Comparison of ENCODE assay signal across 8 cellular contexts in genomic region chr21:32412162-32412997, GRCh38. TPM values are rescaled to one million over a fixed set of nuclear protein-coding genes. Genes with fewer than 3 reads are reported as not detected.
A peak's percentile ranks its signal among the peaks of the same experiment; 100 is the strongest.
DNase-seq lines count a peak whose midpoint lies in the region; TF ChIP-seq lines count a peak whose summit lies in the region.

TSS of gene EVA1C (plus strand) at chr21:32412706. CDS start at chr21:32412854, 148 bp downstream.

- no peaks in the 10 kb centered on the region for H3K9me3 Mint-ChIP-seq in CD4-positive, alpha-beta memory T cell
- no peaks in the 10 kb centered on the region for H3K9me3 Mint-ChIP-seq in endodermal cell

- CTCF ChIA-PET in CD4-positive, alpha-beta memory T cell (lab: Charles Lee; ENCODE audit: partially characterized antibody) = interaction anchor here (0.5 to 5.3 kb wide), 6 partner anchors 10 to 189 kb away, joined by 3 to 22 read pairs (median 8); partner anchors contain the start of gene URB1

- H3K27ac ChIP-seq in CD4-positive, alpha-beta memory T cell (ENCODE audit: low read depth, low read length) = peak within 1 kb of the TSS; percentile 86
- H3K27ac ChIP-seq in endodermal cell (ENCODE audit: low read depth, low read length) = no peak within 1 kb of the TSS

- H3K36me3 ChIP-seq in CD4-positive, alpha-beta memory T cell (ENCODE audit: insufficient read depth, low read length) = no peaks in the 10 kb centered on the region
- no peaks in the 10 kb centered on the region for H3K36me3 ChIP-seq in endodermal cell (ENCODE audit: control insufficient read depth, insufficient read depth, low read length)

- intact Hi-C loops in CD4-positive, alpha-beta memory T cell (cut with micrococcal nuclease) = loop anchor here (1.0 to 5.0 kb wide), 7 partner anchors 9 to 360 kb away; partner anchors contain the start of genes CFAP298, MIS18A, PAXBP1 and SYNJ1

- H3K27me3 Mint-ChIP-seq in CD4-positive, alpha-beta memory T cell = no peaks in the 10 kb centered on the region
- H3K27me3 Mint-ChIP-seq in endodermal cell (ENCODE audit: insufficient read depth) = peaks cover 77% of the 10 kb centered on the region

- H3K4me1 ChIP-seq in CD4-positive, alpha-beta memory T cell (ENCODE audit: insufficient read depth, low read length) = peaks cover 34% of the 10 kb centered on the region
- no peaks in the 10 kb centered on the region for H3K4me1 ChIP-seq in endodermal cell (ENCODE audit: control insufficient read depth, insufficient read depth, low read length)

- H3K4me1 Mint-ChIP-seq in CD4-positive, alpha-beta memory T cell = peaks cover 32 to 71% (median 43%) of the 10 kb centered on the region in 4 donors
- peaks cover 7% of the 10 kb centered on the region for H3K4me1 Mint-ChIP-seq in endodermal cell

- no peaks in the 10 kb centered on the region for H3K27me3 ChIP-seq in CD4-positive, alpha-beta memory T cell (ENCODE audit: insufficient read depth, low read length)
- H3K27me3 ChIP-seq in endodermal cell (ENCODE audit: control insufficient read depth, insufficient read depth, low read length, poor library complexity, severe bottlenecking) = peaks cover 74% of the 10 kb centered on the region

- H3K9ac ChIP-seq in endodermal cell (ENCODE audit: extremely low read depth, low read length, poor library complexity, severe bottlenecking) = no peak within 1 kb of the TSS

- DNase-seq in CD4-positive, alpha-beta memory T cell = peak; percentile 81 to 87 (median 85)
- DNase-seq in NCI-H2171 (lab: John Stamatoyannopoulos, UW) = peak; percentile 76
- peak; percentile 86 for DNase-seq in activated CD8-positive, alpha-beta memory T cell treated with anti-CD3 and anti-CD28 coated beads, Interleukin-2, amount 50 U/mL, for 4 hours
- DNase-seq in endodermal cell = peak; percentile 86
- DNase-seq in mesenteric fat pad (ENCODE audit: low spot score) = peak; percentile 92
- DNase-seq in stimulated activated CD8-positive, alpha-beta memory T cell treated with anti-CD3 and anti-CD28 coated beads, Interleukin-12 subunit alpha, Interleukin-12 subunit beta, amount 100 ng/mL, for 24 hours (ENCODE audit: extremely low read depth) = peak; percentile 39
- DNase-seq in GM19240 (ENCODE audit: insufficient read length, low spot score) = no peak
- DNase-seq in middle frontal gyrus (ENCODE audit: extremely low spot score, low spot score) = no peak

- POLR2A ChIA-PET in CD4-positive, alpha-beta memory T cell (lab: Charles Lee; ENCODE audit: partially characterized antibody) = interaction anchor here (0.6 to 5.0 kb wide), 10 partner anchors 10 to 199 kb away, joined by 3 to 92 read pairs (median 8); partner anchors contain the start of genes CFAP298, MIS18A and URB1

- no peak for TF ChIP-seq CTCF in endodermal cell (conservative IDR thresholded peaks at IDR 0.05)

- no peaks in the 10 kb centered on the region for H3K9me3 ChIP-seq in CD4-positive, alpha-beta memory T cell (ENCODE audit: control insufficient read depth in 1 of 2, low read length in 2 of 2)
- H3K9me3 ChIP-seq in endodermal cell (ENCODE audit: control insufficient read depth, low read length) = no peaks in the 10 kb centered on the region

- H3K4me3 ChIP-seq in CD4-positive, alpha-beta memory T cell (ENCODE audit: low read length in 2 of 2) = peak within 1 kb of the TSS; percentile 40 to 83
- peak within 1 kb of the TSS; percentile 72 for H3K4me3 ChIP-seq in endodermal cell (ENCODE audit: low read length)

- peaks cover 0 to 14% of the 10 kb centered on the region in 2 donors for H3K36me3 Mint-ChIP-seq in CD4-positive, alpha-beta memory T cell
- no peaks in the 10 kb centered on the region for H3K36me3 Mint-ChIP-seq in endodermal cell (ENCODE audit: low read depth)

- peak within 1 kb of the TSS; percentile 95 to 99 (median 97) for H3K27ac Mint-ChIP-seq in CD4-positive, alpha-beta memory T cell
- H3K27ac Mint-ChIP-seq in endodermal cell = no peak within 1 kb of the TSS

- peak within 1 kb of the TSS; percentile 94 to 98 (median 96) for H3K4me3 Mint-ChIP-seq in CD4-positive, alpha-beta memory T cell
- peak within 1 kb of the TSS; percentile 57 for H3K4me3 Mint-ChIP-seq in endodermal cell

- whole genome bisulfite sequencing in endodermal cell (ENCODE audit: insufficient coverage in 1 of 2, insufficient read length in 1 of 2), 2 experiments = 0 to 1% methylated on average over 26 to 103 of the region's 103 CpGs

RNA-seq across cellular contexts. Expression of gene EVA1C, which starts in this region (rescaled TPM):
- 10 to 100 TPM; 17.1 to 17.2 TPM for total RNA-seq in CD4-positive, alpha-beta memory T cell
- 10 to 100 TPM; 17.2 to 23.9 TPM for polyA plus RNA-seq in CD4-positive, alpha-beta memory T cell
- total RNA-seq in endodermal cell (under 1 TPM in 1 of 2 donors, not detected in 1; 0.68 TPM), mesenteric fat pad (50.3 TPM)
- polyA plus RNA-seq in endodermal cell (2013, experiment 1 of 2) = 1.1 TPM
- 0.95 TPM for polyA plus RNA-seq in endodermal cell (2013, experiment 2 of 2)

Comparison
In these comparisons a context has a peak if more than half of its experiments do, and no peak if none do; other contexts are left out.
1. RNA of gene EVA1C (total RNA-seq): 50.3 TPM in mesenteric fat pad (single experiment) and 17.1 to 17.2 TPM in CD4-positive, alpha-beta memory T cell; 0.68 TPM in endodermal cell; every median in the first group is over 10 times any median in the second.
2. DNase-seq: peak in CD4-positive, alpha-beta memory T cell (5 of 5), NCI-H2171 (single experiment), activated CD8-positive, alpha-beta memory T cell treated with anti-CD3 and anti-CD28 coated beads, Interleukin-2, amount 50 U/mL, for 4 hours (single experiment), endodermal cell (single experiment), mesenteric fat pad (single experiment) and stimulated activated CD8-positive, alpha-beta memory T cell treated with anti-CD3 and anti-CD28 coated beads, Interleukin-12 subunit alpha, Interleukin-12 subunit beta, amount 100 ng/mL, for 24 hours (single experiment); none in GM19240 (single experiment) and middle frontal gyrus (single experiment).